ENCODE assay signal across 1 cellular context in the genomic region with DNA sequence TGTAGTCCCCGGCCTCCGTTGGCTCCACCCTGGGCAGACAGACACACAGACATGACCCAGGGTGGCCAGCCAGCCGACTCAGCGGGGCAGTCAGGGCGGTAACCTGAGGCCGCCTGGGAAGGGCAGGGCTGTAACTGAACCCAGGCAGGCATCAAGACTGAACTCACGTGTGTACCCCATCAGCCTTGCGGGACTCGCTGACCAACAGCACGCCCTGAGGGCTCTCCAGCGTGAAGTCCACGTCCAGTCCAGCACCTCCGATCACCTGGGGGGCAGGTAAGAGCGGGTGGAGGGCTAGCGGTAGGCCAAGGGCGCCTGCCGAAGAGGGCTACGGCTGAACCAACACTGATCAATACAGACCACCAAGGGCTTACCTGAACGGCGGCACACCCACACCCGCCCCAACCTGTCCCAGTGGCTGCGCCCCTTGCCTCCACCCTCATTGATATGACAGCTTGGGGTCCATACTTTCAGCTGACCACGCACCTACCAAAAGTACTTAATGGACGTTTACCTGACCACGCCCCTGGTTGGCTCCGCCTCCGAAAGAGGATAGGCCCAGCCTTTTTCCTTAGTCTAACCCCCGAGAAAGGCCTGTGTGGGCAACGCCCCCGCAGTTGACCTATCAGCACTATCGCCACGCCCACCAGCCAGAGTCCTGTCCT.
TF ChIP-seq lines count a peak whose summit lies in the region.

No MANE protein-coding gene starts in this region.

TF ChIP-seq in K562, 482 proteins besides CTCF, POLR2A, EP300 and RAD21 (continued from another document and continues in another):
- TF ChIP-seq, protein P1, sequence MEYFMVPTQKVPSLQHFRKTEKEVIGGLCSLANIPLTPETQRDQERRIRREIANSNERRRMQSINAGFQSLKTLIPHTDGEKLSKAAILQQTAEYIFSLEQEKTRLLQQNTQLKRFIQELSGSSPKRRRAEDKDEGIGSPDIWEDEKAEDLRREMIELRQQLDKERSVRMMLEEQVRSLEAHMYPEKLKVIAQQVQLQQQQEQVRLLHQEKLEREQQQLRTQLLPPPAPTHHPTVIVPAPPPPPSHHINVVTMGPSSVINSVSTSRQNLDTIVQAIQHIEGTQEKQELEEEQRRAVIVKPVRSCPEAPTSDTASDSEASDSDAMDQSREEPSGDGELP (CRISPR knock-in tag; IDR thresholded peaks at IDR 0.05; ENCODE audit: borderline replicate concordance), result peak; percentile 75
- TF ChIP-seq U2AF2 (optimal IDR thresholded peaks at IDR 0.05; ENCODE audit: low read depth, low read length) (no peak), ZNF778 (CRISPR knock-in tag; IDR thresholded peaks at IDR 0.05) (no peak), ZNF584 (CRISPR knock-in tag; IDR thresholded peaks at IDR 0.05; ENCODE audit: low read depth) (no peak), RBM17 (IDR thresholded peaks at IDR 0.05; ENCODE audit: borderline replicate concordance, low read depth, low read length) (no peak), CEBPB (tag; IDR thresholded peaks at IDR 0.05) (no peak), BCL6 (CRISPR knock-in tag; IDR thresholded peaks at IDR 0.05) (no peak), ERF (CRISPR knock-in tag; IDR thresholded peaks at IDR 0.05) (0 out of 2 replicates have a peak, but pooled peaks have one; percentile 74), PHTF2 (CRISPR knock-in tag; IDR thresholded peaks at IDR 0.05) (no peak), ZNF444 (CRISPR knock-in tag; IDR thresholded peaks at IDR 0.05) (no peak), MEF2D (tag; conservative IDR thresholded peaks at IDR 0.05; ENCODE audit: low read depth) (no peak), CTBP1 (IDR thresholded peaks at IDR 0.05; ENCODE audit: borderline replicate concordance) (no peak), RHOXF2B (CRISPR knock-in tag; conservative IDR thresholded peaks at IDR 0.05) (no peak), ZNF354B (CRISPR knock-in tag; IDR thresholded peaks at IDR 0.05) (no peak), PPARD (CRISPR knock-in tag; IDR thresholded peaks at IDR 0.05) (no peak), ELF4 (CRISPR knock-in tag; IDR thresholded peaks at IDR 0.05) (peak; percentile 40; the same call in 1 of the 2 replicates), OTX1 (CRISPR knock-in tag; IDR thresholded peaks at IDR 0.05) (peak; percentile 8; the same call in 1 of the 2 replicates), SAFB (IDR thresholded peaks at IDR 0.05; ENCODE audit: borderline replicate concordance, low read depth, low read length) (no peak), FOXK1 (CRISPR knock-in tag; IDR thresholded peaks at IDR 0.05; ENCODE audit: borderline replicate concordance) (no peak; the same call in 1 of the 2 replicates), ESRRB (CRISPR knock-in tag; IDR thresholded peaks at IDR 0.05; ENCODE audit: borderline replicate concordance) (no peak), CAMTA2 (CRISPR knock-in tag; conservative IDR thresholded peaks at IDR 0.05) (no peak), ZNF134 (CRISPR knock-in tag; conservative IDR thresholded peaks at IDR 0.05) (no peak), STAT5B (CRISPR knock-in tag; IDR thresholded peaks at IDR 0.05) (no peak), ZNF583 (CRISPR knock-in tag; IDR thresholded peaks at IDR 0.05) (0 out of 2 replicates have a peak, but pooled peaks have one; percentile 21), HIVEP1 (CRISPR knock-in tag; IDR thresholded peaks at IDR 0.05) (no peak), C11orf30 (IDR thresholded peaks at IDR 0.05; ENCODE audit: low read depth) (peak; percentile 68; the same call in 1 of the 2 replicates), NCOA2 (IDR thresholded peaks at IDR 0.05; ENCODE audit: partially characterized antibody in 2 of 2) (no peak), JUND (IDR thresholded peaks at IDR 0.05; ENCODE audit: borderline replicate concordance, low read depth, low read length) (no peak), JUND (tag; IDR thresholded peaks at IDR 0.05; ENCODE audit: borderline replicate concordance, low read depth, low read length) (no peak), SMARCC2 (IDR thresholded peaks at IDR 0.05; ENCODE audit: low read depth) (no peak), ZNF316 (IDR thresholded peaks at IDR 0.05) (peak; percentile 86), ZKSCAN3 (CRISPR knock-in tag; IDR thresholded peaks at IDR 0.05) (no peak), SRSF7 (optimal IDR thresholded peaks at IDR 0.05; ENCODE audit: low read depth, low read length) (no peak), RBFOX2 (IDR thresholded peaks at IDR 0.05; ENCODE audit: low read depth, low read length) (no peak), PCBP2 (IDR thresholded peaks at IDR 0.05; ENCODE audit: low read depth, low read length, poor library complexity, severe bottlenecking) (no peak)
- TF ChIP-seq, protein P2, sequence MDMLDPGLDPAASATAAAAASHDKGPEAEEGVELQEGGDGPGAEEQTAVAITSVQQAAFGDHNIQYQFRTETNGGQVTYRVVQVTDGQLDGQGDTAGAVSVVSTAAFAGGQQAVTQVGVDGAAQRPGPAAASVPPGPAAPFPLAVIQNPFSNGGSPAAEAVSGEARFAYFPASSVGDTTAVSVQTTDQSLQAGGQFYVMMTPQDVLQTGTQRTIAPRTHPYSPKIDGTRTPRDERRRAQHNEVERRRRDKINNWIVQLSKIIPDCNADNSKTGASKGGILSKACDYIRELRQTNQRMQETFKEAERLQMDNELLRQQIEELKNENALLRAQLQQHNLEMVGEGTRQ (CRISPR knock-in tag; IDR thresholded peaks at IDR 0.05), result no peak
- TF ChIP-seq, protein P3, sequence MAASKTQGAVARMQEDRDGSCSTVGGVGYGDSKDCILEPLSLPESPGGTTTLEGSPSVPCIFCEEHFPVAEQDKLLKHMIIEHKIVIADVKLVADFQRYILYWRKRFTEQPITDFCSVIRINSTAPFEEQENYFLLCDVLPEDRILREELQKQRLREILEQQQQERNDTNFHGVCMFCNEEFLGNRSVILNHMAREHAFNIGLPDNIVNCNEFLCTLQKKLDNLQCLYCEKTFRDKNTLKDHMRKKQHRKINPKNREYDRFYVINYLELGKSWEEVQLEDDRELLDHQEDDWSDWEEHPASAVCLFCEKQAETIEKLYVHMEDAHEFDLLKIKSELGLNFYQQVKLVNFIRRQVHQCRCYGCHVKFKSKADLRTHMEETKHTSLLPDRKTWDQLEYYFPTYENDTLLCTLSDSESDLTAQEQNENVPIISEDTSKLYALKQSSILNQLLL (CRISPR knock-in tag; IDR thresholded peaks at IDR 0.05; ENCODE audit: borderline replicate concordance), result no peak
- TF ChIP-seq, protein P4, sequence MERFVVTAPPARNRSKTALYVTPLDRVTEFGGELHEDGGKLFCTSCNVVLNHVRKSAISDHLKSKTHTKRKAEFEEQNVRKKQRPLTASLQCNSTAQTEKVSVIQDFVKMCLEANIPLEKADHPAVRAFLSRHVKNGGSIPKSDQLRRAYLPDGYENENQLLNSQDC (CRISPR knock-in tag; IDR thresholded peaks at IDR 0.05), result 0 out of 2 replicates have a peak, but pooled peaks have one; percentile 13
- TF ChIP-seq, protein P5, sequence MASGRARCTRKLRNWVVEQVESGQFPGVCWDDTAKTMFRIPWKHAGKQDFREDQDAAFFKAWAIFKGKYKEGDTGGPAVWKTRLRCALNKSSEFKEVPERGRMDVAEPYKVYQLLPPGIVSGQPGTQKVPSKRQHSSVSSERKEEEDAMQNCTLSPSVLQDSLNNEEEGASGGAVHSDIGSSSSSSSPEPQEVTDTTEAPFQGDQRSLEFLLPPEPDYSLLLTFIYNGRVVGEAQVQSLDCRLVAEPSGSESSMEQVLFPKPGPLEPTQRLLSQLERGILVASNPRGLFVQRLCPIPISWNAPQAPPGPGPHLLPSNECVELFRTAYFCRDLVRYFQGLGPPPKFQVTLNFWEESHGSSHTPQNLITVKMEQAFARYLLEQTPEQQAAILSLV (tag; IDR thresholded peaks at IDR 0.05), result no peak
- TF ChIP-seq, protein P6, sequence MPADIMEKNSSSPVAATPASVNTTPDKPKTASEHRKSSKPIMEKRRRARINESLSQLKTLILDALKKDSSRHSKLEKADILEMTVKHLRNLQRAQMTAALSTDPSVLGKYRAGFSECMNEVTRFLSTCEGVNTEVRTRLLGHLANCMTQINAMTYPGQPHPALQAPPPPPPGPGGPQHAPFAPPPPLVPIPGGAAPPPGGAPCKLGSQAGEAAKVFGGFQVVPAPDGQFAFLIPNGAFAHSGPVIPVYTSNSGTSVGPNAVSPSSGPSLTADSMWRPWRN (IDR thresholded peaks at IDR 0.05; ENCODE audit: low read depth), result no peak
- TF ChIP-seq, protein P7, sequence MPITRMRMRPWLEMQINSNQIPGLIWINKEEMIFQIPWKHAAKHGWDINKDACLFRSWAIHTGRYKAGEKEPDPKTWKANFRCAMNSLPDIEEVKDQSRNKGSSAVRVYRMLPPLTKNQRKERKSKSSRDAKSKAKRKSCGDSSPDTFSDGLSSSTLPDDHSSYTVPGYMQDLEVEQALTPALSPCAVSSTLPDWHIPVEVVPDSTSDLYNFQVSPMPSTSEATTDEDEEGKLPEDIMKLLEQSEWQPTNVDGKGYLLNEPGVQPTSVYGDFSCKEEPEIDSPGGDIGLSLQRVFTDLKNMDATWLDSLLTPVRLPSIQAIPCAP (CRISPR knock-in tag; IDR thresholded peaks at IDR 0.05; ENCODE audit: borderline replicate concordance), result no peak
- TF ChIP-seq, protein P8, sequence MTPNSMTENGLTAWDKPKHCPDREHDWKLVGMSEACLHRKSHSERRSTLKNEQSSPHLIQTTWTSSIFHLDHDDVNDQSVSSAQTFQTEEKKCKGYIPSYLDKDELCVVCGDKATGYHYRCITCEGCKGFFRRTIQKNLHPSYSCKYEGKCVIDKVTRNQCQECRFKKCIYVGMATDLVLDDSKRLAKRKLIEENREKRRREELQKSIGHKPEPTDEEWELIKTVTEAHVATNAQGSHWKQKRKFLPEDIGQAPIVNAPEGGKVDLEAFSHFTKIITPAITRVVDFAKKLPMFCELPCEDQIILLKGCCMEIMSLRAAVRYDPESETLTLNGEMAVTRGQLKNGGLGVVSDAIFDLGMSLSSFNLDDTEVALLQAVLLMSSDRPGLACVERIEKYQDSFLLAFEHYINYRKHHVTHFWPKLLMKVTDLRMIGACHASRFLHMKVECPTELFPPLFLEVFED (CRISPR knock-in tag; conservative IDR thresholded peaks at IDR 0.05), result 0 out of 2 replicates have a peak, but pooled peaks have one; percentile 44
- TF ChIP-seq, protein P9, sequence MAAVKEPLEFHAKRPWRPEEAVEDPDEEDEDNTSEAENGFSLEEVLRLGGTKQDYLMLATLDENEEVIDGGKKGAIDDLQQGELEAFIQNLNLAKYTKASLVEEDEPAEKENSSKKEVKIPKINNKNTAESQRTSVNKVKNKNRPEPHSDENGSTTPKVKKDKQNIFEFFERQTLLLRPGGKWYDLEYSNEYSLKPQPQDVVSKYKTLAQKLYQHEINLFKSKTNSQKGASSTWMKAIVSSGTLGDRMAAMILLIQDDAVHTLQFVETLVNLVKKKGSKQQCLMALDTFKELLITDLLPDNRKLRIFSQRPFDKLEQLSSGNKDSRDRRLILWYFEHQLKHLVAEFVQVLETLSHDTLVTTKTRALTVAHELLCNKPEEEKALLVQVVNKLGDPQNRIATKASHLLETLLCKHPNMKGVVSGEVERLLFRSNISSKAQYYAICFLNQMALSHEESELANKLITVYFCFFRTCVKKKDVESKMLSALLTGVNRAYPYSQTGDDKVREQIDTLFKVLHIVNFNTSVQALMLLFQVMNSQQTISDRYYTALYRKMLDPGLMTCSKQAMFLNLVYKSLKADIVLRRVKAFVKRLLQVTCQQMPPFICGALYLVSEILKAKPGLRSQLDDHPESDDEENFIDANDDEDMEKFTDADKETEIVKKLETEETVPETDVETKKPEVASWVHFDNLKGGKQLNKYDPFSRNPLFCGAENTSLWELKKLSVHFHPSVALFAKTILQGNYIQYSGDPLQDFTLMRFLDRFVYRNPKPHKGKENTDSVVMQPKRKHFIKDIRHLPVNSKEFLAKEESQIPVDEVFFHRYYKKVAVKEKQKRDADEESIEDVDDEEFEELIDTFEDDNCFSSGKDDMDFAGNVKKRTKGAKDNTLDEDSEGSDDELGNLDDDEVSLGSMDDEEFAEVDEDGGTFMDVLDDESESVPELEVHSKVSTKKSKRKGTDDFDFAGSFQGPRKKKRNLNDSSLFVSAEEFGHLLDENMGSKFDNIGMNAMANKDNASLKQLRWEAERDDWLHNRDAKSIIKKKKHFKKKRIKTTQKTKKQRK (IDR thresholded peaks at IDR 0.05; ENCODE audit: borderline replicate concordance, low read depth, low read length), result no peak
- TF ChIP-seq, protein P10, sequence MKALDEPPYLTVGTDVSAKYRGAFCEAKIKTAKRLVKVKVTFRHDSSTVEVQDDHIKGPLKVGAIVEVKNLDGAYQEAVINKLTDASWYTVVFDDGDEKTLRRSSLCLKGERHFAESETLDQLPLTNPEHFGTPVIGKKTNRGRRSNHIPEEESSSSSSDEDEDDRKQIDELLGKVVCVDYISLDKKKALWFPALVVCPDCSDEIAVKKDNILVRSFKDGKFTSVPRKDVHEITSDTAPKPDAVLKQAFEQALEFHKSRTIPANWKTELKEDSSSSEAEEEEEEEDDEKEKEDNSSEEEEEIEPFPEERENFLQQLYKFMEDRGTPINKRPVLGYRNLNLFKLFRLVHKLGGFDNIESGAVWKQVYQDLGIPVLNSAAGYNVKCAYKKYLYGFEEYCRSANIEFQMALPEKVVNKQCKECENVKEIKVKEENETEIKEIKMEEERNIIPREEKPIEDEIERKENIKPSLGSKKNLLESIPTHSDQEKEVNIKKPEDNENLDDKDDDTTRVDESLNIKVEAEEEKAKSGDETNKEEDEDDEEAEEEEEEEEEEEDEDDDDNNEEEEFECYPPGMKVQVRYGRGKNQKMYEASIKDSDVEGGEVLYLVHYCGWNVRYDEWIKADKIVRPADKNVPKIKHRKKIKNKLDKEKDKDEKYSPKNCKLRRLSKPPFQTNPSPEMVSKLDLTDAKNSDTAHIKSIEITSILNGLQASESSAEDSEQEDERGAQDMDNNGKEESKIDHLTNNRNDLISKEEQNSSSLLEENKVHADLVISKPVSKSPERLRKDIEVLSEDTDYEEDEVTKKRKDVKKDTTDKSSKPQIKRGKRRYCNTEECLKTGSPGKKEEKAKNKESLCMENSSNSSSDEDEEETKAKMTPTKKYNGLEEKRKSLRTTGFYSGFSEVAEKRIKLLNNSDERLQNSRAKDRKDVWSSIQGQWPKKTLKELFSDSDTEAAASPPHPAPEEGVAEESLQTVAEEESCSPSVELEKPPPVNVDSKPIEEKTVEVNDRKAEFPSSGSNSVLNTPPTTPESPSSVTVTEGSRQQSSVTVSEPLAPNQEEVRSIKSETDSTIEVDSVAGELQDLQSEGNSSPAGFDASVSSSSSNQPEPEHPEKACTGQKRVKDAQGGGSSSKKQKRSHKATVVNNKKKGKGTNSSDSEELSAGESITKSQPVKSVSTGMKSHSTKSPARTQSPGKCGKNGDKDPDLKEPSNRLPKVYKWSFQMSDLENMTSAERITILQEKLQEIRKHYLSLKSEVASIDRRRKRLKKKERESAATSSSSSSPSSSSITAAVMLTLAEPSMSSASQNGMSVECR (CRISPR knock-in tag; IDR thresholded peaks at IDR 0.05), result no peak
